18 cellular contexts compared by ENCODE assay signal in genomic region chr7:140596751-140597424, GRCh38. TPM values are rescaled to one million over a fixed set of nuclear protein-coding genes. Genes with fewer than 3 reads are reported as not detected.
A peak's percentile ranks its signal among the peaks of the same experiment; 100 is the strongest.
DNase-seq lines count a peak whose midpoint lies in the region; ATAC-seq and TF ChIP-seq lines count a peak whose summit lies in the region.
"Had no signal": no experiment of that assay in that cellular context is flagged by ENCODE, and none has a peak within 500 bp of the region (broad histone marks: within the 10 kb centered on the region; RNA-seq: fewer than 3 reads in every experiment).

No MANE protein-coding gene starts in this region.

- H3K27ac ChIP-seq in gastroesophageal sphincter = peak overlapping the region; percentile 57 to 71 (median 64)
- H3K27ac ChIP-seq in suprapubic skin = no peak overlapping the region
- H3K27ac ChIP-seq: C4-2B had no signal

- ATAC-seq in gastroesophageal sphincter (no peak), sciatic nerve (peak; percentile 88), HG03159 (IDR thresholded peaks at IDR 0.05; ENCODE audit: unreplicated experiment) (no peak)
- ATAC-seq: activated T-cell treated with anti-CD3 and anti-CD28 coated beads, Interleukin-2, amount 50 U/mL, for 72 hours had no signal

- H3K36me3 Mint-ChIP-seq in activated CD4-positive, alpha-beta T cell treated with anti-CD3 and anti-CD28 coated beads, Interleukin-2, amount 10 ng/mL, durations not matched to agents 7 days and 5 days (ENCODE audit: low read depth) = no peaks in the 10 kb centered on the region

- intact Hi-C loops in sciatic nerve (cut with DNase I) = no loop called here

- WGBS in gastroesophageal sphincter (ENCODE audit: low coverage in 1 of 2), 2 donors = 25 to 46% methylated on average over 6 of the region's 6 CpGs
- 66% methylated on average over 6 of the region's 6 CpGs for WGBS in suprapubic skin

- POLR2A ChIA-PET in activated CD4-positive, alpha-beta T cell treated with anti-CD3 and anti-CD28 coated beads, Interleukin-2, amount 10 ng/mL, durations not matched to agents 7 days and 5 days (lab: Charles Lee) = no interaction called here

- H3K9me3 Mint-ChIP-seq in activated CD4-positive, alpha-beta T cell treated with anti-CD3 and anti-CD28 coated beads, Interleukin-2, amount 10 ng/mL, durations not matched to agents 7 days and 5 days = no peaks in the 10 kb centered on the region
- H3K9me3 Mint-ChIP-seq: activated CD4-positive, alpha-beta T cell treated with anti-CD3 and anti-CD28 coated beads, Interleukin-2, amount 10 ng/mL, durations not matched to agents 24 days and 14 days; activated T-cell treated with anti-CD3 and anti-CD28 coated beads, Interleukin-2, amount 50 U/mL, for 72 hours had no signal

- CTCF ChIA-PET in activated CD4-positive, alpha-beta T cell treated with anti-CD3 and anti-CD28 coated beads, Interleukin-2, amount 10 ng/mL, durations not matched to agents 7 days and 5 days (lab: Charles Lee) = no interaction called here

- H3K27ac Mint-ChIP-seq in activated CD4-positive, alpha-beta T cell treated with anti-CD3 and anti-CD28 coated beads, Interleukin-2, amount 10 ng/mL, durations not matched to agents 7 days and 5 days = no peak overlapping the region
- H3K27ac Mint-ChIP-seq: activated CD4-positive, alpha-beta T cell treated with anti-CD3 and anti-CD28 coated beads, Interleukin-2, amount 10 ng/mL, durations not matched to agents 24 days and 14 days; activated T-cell treated with anti-CD3 and anti-CD28 coated beads, Interleukin-2, amount 50 U/mL, for 72 hours had no signal

- TF ChIP-seq EP300 in gastroesophageal sphincter (IDR thresholded peaks at IDR 0.05) (no peak), suprapubic skin (IDR thresholded peaks at IDR 0.05) (no peak)

- peaks cover 8% of the 10 kb centered on the region for H3K4me1 Mint-ChIP-seq in activated CD4-positive, alpha-beta T cell treated with anti-CD3 and anti-CD28 coated beads, Interleukin-2, amount 10 ng/mL, durations not matched to agents 7 days and 5 days

- peak; percentile 18 to 74 for DNase-seq in HAP-1 (ENCODE audit: low spot score in 2 of 2)
- peak; percentile 46 for DNase-seq in adipocyte (ENCODE audit: low read depth)
- DNase-seq in sciatic nerve (ENCODE audit: low spot score) = no peak
- DNase-seq in activated CD4-positive, alpha-beta T cell treated with anti-CD3 and anti-CD28 coated beads, Interleukin-2, amount 10 ng/mL, durations not matched to agents 7 days and 5 days = no peak
- no peak for DNase-seq in SHP77 treated with DMSO at 0.1 percent for 48 hours (lab: John Stamatoyannopoulos, UW)
- no peak for DNase-seq in suprapubic skin (ENCODE audit: low spot score in 2 of 2)
- DNase-seq: activated CD4-positive, alpha-beta T cell treated with anti-CD3 and anti-CD28 coated beads, Interleukin-2, amount 10 ng/mL, durations not matched to agents 24 days and 14 days; activated T-cell treated with anti-CD3 and anti-CD28 coated beads, Interleukin-2, amount 50 U/mL, for 72 hours; adrenal gland; foreskin melanocyte; KBM-7; NCI-H748 treated with DMSO at 0.1 percent for 48 hours; stimulated activated CD4-positive, alpha-beta T cell treated with anti-CD3 and anti-CD28 coated beads, Interleukin-1b, Interleukin-23, amount 100 ng/mL, for 48 hours; T1000 had no signal

- TF ChIP-seq POLR2A in gastroesophageal sphincter (IDR thresholded peaks at IDR 0.05) = no peak
- TF ChIP-seq POLR2A in suprapubic skin (IDR thresholded peaks at IDR 0.05) = no peak

- H3K4me3 ChIP-seq in HAP-1 (no peak overlapping the region), adipocyte (ENCODE audit: low read length) (peak overlapping the region; percentile 7), gastroesophageal sphincter (no peak overlapping the region), suprapubic skin (no peak overlapping the region)
- H3K4me3 ChIP-seq: adrenal gland, prostate gland had no signal

- no peak overlapping the region for H3K4me3 Mint-ChIP-seq in activated CD4-positive, alpha-beta T cell treated with anti-CD3 and anti-CD28 coated beads, Interleukin-2, amount 10 ng/mL, durations not matched to agents 7 days and 5 days
- H3K4me3 Mint-ChIP-seq: activated CD4-positive, alpha-beta T cell treated with anti-CD3 and anti-CD28 coated beads, Interleukin-2, amount 10 ng/mL, durations not matched to agents 24 days and 14 days; activated T-cell treated with anti-CD3 and anti-CD28 coated beads, Interleukin-2, amount 50 U/mL, for 72 hours had no signal

- H3K9ac ChIP-seq in adipocyte (ENCODE audit: low read length) = peak overlapping the region; percentile 31

- H3K27me3 ChIP-seq in HAP-1 (ENCODE audit: low read depth) = no peaks in the 10 kb centered on the region
- no peaks in the 10 kb centered on the region for H3K27me3 ChIP-seq in adipocyte (replicated peaks; ENCODE audit: control insufficient read depth, insufficient read depth, low read length)
- H3K27me3 ChIP-seq in gastroesophageal sphincter = no peaks in the 10 kb centered on the region
- H3K27me3 ChIP-seq in suprapubic skin = no peaks in the 10 kb centered on the region
- H3K27me3 ChIP-seq: adrenal gland had no signal

- H3K36me3 ChIP-seq in HAP-1 (replicated peaks) (no peaks in the 10 kb centered on the region), adipocyte (ENCODE audit: control insufficient read depth, insufficient read depth, low read length, severe bottlenecking) (no peaks in the 10 kb centered on the region), gastroesophageal sphincter (peaks cover 0 to 13% of the 10 kb centered on the region in 2 donors), suprapubic skin (no peaks in the 10 kb centered on the region)
- H3K36me3 ChIP-seq: adrenal gland, prostate gland had no signal

- peaks cover 23% of the 10 kb centered on the region for H3K27me3 Mint-ChIP-seq in activated CD4-positive, alpha-beta T cell treated with anti-CD3 and anti-CD28 coated beads, Interleukin-2, amount 10 ng/mL, durations not matched to agents 7 days and 5 days

- peaks cover 12% of the 10 kb centered on the region for H3K4me1 ChIP-seq in HAP-1
- H3K4me1 ChIP-seq in adipocyte (ENCODE audit: control insufficient read depth, insufficient read depth, low read length) = peaks cover 17% of the 10 kb centered on the region
- H3K4me1 ChIP-seq in gastroesophageal sphincter = peaks cover 0 to 66% (median 13%) of the 10 kb centered on the region in 3 donors
- no peaks in the 10 kb centered on the region for H3K4me1 ChIP-seq in suprapubic skin
- H3K4me1 ChIP-seq: prostate gland had no signal

- H3K9me3 ChIP-seq in HAP-1 (no peaks in the 10 kb centered on the region), adipocyte (ENCODE audit: control insufficient read depth, low read length) (no peaks in the 10 kb centered on the region), gastroesophageal sphincter (no peaks in the 10 kb centered on the region), suprapubic skin (no peaks in the 10 kb centered on the region)
- H3K9me3 ChIP-seq: adrenal gland, prostate gland had no signal

- in situ Hi-C loops in HAP-1 (cut with MboI; ENCODE audit: low sequenced_read_pairs) = no loop called here

- TF ChIP-seq CTCF in gastroesophageal sphincter (IDR thresholded peaks at IDR 0.05) (no peak), suprapubic skin (IDR thresholded peaks at IDR 0.05) (no peak)

RNA-seq across cellular contexts. Expression of gene DENND2A, which starts 43.7 kb away (rescaled TPM):
- total RNA-seq in gastroesophageal sphincter (10 to 100 TPM; 25.2 to 83.5 (median 46.5) TPM), sciatic nerve (37.6 TPM), suprapubic skin (1 to 10 TPM in 3 of 4 donors, under 1 TPM in 1; 0.99 to 5.1 (median 2.2) TPM)
- total RNA-seq in activated CD4-positive, alpha-beta T cell treated with anti-CD3 and anti-CD28 coated beads, Interleukin-2, amount 10 ng/mL, durations not matched to agents 7 days and 5 days = not detected
- total RNA-seq: activated CD4-positive, alpha-beta T cell treated with anti-CD3 and anti-CD28 coated beads, Interleukin-2, amount 10 ng/mL, durations not matched to agents 24 days and 14 days; activated T-cell treated with anti-CD3 and anti-CD28 coated beads, Interleukin-2, amount 50 U/mL, for 72 hours had no signal

Comparison
In these comparisons a context has a peak if more than half of its experiments do, and no peak if none do; other contexts are left out.
1. DNase-seq: peak in HAP-1 (2 of 2) and adipocyte (single experiment); none in sciatic nerve (single experiment), activated CD4-positive, alpha-beta T cell treated with anti-CD3 and anti-CD28 coated beads, Interleukin-2, amount 10 ng/mL, durations not matched to agents 7 days and 5 days (single experiment), SHP77 treated with DMSO at 0.1 percent for 48 hours (single experiment) and suprapubic skin (0 of 2).